In the genomic region with DNA sequence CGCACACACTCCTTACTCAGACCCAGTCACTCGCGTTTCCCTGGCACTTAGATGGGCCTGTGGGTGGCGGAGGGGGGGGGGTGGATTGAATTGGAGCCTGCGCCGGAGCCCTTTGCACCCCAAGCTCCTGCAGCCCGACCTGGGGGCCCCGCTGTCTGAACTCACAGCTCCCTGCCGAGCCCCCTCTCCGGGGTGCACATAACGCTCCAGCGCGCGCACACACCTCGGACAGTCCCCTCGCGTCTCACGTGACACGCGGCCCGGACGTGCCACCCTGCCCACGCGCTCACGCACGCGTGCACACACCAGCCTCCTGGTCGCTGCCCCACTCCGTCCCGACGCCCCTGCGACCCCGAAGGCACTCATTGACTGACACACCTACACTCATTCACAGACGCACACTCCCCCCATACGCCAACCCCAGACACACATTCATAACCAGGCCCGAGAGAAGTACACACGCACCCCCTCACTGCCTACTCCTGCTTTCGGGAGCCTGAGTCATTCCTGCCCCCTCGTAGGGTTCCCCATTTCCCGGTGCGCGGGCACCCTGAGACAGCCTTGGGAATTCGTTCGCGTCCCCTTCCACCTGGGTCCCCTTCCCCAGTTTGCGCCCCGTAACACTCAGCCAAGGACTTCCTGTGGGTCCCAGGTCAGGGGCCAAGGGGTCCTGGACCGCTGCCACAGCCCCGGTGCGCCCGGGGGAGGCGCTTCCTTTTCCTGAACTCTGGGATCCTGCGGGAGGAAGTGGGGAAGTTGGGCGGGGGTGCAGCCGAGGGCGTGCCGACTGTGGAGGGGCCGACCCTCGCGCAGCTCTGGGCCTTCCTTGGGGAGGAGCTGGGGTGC, we compare ENCODE assay signal across 9 cellular contexts. TPM values are rescaled to one million over a fixed set of nuclear protein-coding genes. Genes with fewer than 3 reads are reported as not detected.
DNase-seq lines count a peak whose midpoint lies in the region; ATAC-seq and TF ChIP-seq lines count a peak whose summit lies in the region.
"Had no signal": no experiment of that assay in that cellular context is flagged by ENCODE, and none has a peak within 500 bp of the region (broad histone marks: within the 10 kb centered on the region; RNA-seq: fewer than 3 reads in every experiment).

No MANE protein-coding gene starts in this region.

- no peaks in the 10 kb centered on the region for H3K9me3 ChIP-seq in IMR-90 (ENCODE audit: control insufficient read depth, insufficient read depth, low read length)

- peak overlapping the region; percentile 97 for H4K8ac ChIP-seq in IMR-90 (ENCODE audit: low read depth in 2 of 2, low read length in 2 of 2)

- H3K4me3 ChIP-seq in IMR-90 (ENCODE audit: insufficient read depth, low read depth, low read length): peak overlapping the region; percentile 85

- peak overlapping the region; percentile 83 for H3K4me2 ChIP-seq in IMR-90 (ENCODE audit: low read depth, low read length)

- H3K36me3 ChIP-seq in IMR-90 (ENCODE audit: control insufficient read depth, insufficient read depth, low read length): peaks cover 14% of the 10 kb centered on the region; the same call in 1 of the 2 replicates

- H2BK15ac ChIP-seq in IMR-90 (ENCODE audit: low read depth, low read length): no peak overlapping the region; the same call in 2 of the 3 replicates

- POLR2A ChIA-PET in IMR-90 (lab: Charles Lee; ENCODE audit: unreplicated experiment): no interaction called here

- H2AFZ ChIP-seq in IMR-90 (replicated peaks; ENCODE audit: low read length, poor library complexity): peak overlapping the region; percentile 95

- H2AK9ac ChIP-seq in IMR-90 (replicated peaks; ENCODE audit: low read depth, low read length, poor library complexity): peak overlapping the region; percentile 87

- TF ChIP-seq CTCF in IMR-90 (conservative IDR thresholded peaks at IDR 0.05; ENCODE audit: low read depth, low read length): no peak

- CTCF ChIA-PET in IMR-90 (lab: Yijun Ruan, JAX): no interaction called here

- peaks cover 38 to 48% of the 10 kb centered on the region in 2 donors for H3K4me1 Mint-ChIP-seq in stimulated activated naive B cell treated with anti-CD40 and anti-IgM and Interleukin-4, amounts not matched to agents 10 μg/mL and 1 μg/mL and 100 μg/mL, for 72 hours

- H3K56ac ChIP-seq in IMR-90 (ENCODE audit: extremely low read depth, insufficient read depth, low read length): no peak overlapping the region

- DNase-seq in AG08395 (ENCODE audit: low spot score) (peak; percentile 83), IMR-90 (peak; percentile 49), dermis microvascular lymphatic vessel endothelial cell (ENCODE audit: low read depth in 2 of 2) (peak; percentile 17 to 51), medulla oblongata (ENCODE audit: extremely low spot score) (peak; percentile 20)
- DNase-seq in activated CD4-positive, alpha-beta T cell treated with anti-CD3 and anti-CD28 coated beads for 48 hours: peak; percentile 74
- peak; percentile 51 for DNase-seq in stimulated activated naive B cell treated with anti-CD40 and anti-IgM and Interleukin-4, amounts not matched to agents 10 μg/mL and 1 μg/mL and 100 μg/mL, for 72 hours

- peak overlapping the region; percentile 95 for H3K23ac ChIP-seq in IMR-90 (ENCODE audit: low read depth, low read length)

- peaks cover 11% of the 10 kb centered on the region for H3K4me1 ChIP-seq in IMR-90 (ENCODE audit: control insufficient read depth, insufficient read depth, low read length)

- no peak overlapping the region for H2BK20ac ChIP-seq in IMR-90 (ENCODE audit: low read depth, low read length)

- H3K9me3 Mint-ChIP-seq in stimulated activated naive B cell treated with anti-CD40 and anti-IgM and Interleukin-4, amounts not matched to agents 10 μg/mL and 1 μg/mL and 100 μg/mL, for 72 hours: no peaks in the 10 kb centered on the region

- BruUV-seq in IMR-90 (replicated peaks; lab: Mats Ljungman, UMichigan): no TSS peak

- peak overlapping the region; percentile 85 for H3K14ac ChIP-seq in IMR-90 (replicated peaks; ENCODE audit: low read depth, low read length)

- peak overlapping the region; percentile 50; the same call in 1 of the 2 replicates for H3K18ac ChIP-seq in IMR-90 (ENCODE audit: low read depth, low read length)

- ATAC-seq in IMR-90 (ENCODE audit: low read depth) (peak; percentile 64), GM21515 (IDR thresholded peaks at IDR 0.05; ENCODE audit: unreplicated experiment) (no peak), HG03432 (IDR thresholded peaks at IDR 0.05; ENCODE audit: unreplicated experiment) (no peak)
- ATAC-seq in stimulated activated naive B cell treated with anti-CD40 and anti-IgM and Interleukin-4, amounts not matched to agents 10 μg/mL and 1 μg/mL and 100 μg/mL, for 72 hours (replicated peaks): peak; percentile 55 to 57

- peak overlapping the region; percentile 27 for H3K9ac ChIP-seq in IMR-90 (ENCODE audit: low read depth, low read length)

- H3K9me1 ChIP-seq in IMR-90 (ENCODE audit: insufficient read depth, low read length): 0 out of 2 replicates have a peak, but pooled peaks cover 3% of the 10 kb centered on the region

- TF ChIP-seq RAD21 in IMR-90 (IDR thresholded peaks at IDR 0.05; ENCODE audit: low read length): no peak

- peak overlapping the region; percentile 86 to 88 for H3K4me3 Mint-ChIP-seq in stimulated activated naive B cell treated with anti-CD40 and anti-IgM and Interleukin-4, amounts not matched to agents 10 μg/mL and 1 μg/mL and 100 μg/mL, for 72 hours

- 4% methylated on average over 31 of the region's 60 CpGs; no CpG with 5 or more reads in 1 of the 2 experiments for WGBS in IMR-90 (ENCODE audit: extremely low coverage in 2 of 2, insufficient read length in 1 of 2), 2 experiments

- no peak overlapping the region for H3K27ac ChIP-seq in IMR-90 (ENCODE audit: insufficient read depth, low read length)

- H4K91ac ChIP-seq in IMR-90 (ENCODE audit: insufficient read depth, low read depth, low read length): peak overlapping the region; percentile 42

- peak overlapping the region; percentile 75 for H2AK5ac ChIP-seq in IMR-90 (ENCODE audit: low read depth, low read length)

- H4K20me1 ChIP-seq in IMR-90 (ENCODE audit: insufficient read depth, low read length): peaks cover 13% of the 10 kb centered on the region; the same call in 1 of the 2 replicates

- peak overlapping the region; percentile 86 for H3K27ac Mint-ChIP-seq in stimulated activated naive B cell treated with anti-CD40 and anti-IgM and Interleukin-4, amounts not matched to agents 10 μg/mL and 1 μg/mL and 100 μg/mL, for 72 hours

- H3K36me3 Mint-ChIP-seq in stimulated activated naive B cell treated with anti-CD40 and anti-IgM and Interleukin-4, amounts not matched to agents 10 μg/mL and 1 μg/mL and 100 μg/mL, for 72 hours: no peaks in the 10 kb centered on the region

- intact Hi-C loops in IMR-90 (cut with micrococcal nuclease): no loop called here

- no peaks in the 10 kb centered on the region; the same call in 1 of the 2 replicates for H3K27me3 ChIP-seq in IMR-90 (ENCODE audit: control insufficient read depth, insufficient read depth, low read length)

- in situ Hi-C loops in IMR-90 (cut with MboI; ENCODE audit: low sequenced_read_pairs): no loop called here

- H3K79me1 ChIP-seq in IMR-90 (ENCODE audit: low read depth in 1 of 2, low read length in 2 of 2): peaks cover 5 to 10% of the 10 kb centered on the region in 2 experiments; a peak in 2 of 4 replicates

- H3K27me3 Mint-ChIP-seq in stimulated activated naive B cell treated with anti-CD40 and anti-IgM and Interleukin-4, amounts not matched to agents 10 μg/mL and 1 μg/mL and 100 μg/mL, for 72 hours: no peaks in the 10 kb centered on the region

- H3K4ac ChIP-seq in IMR-90 (ENCODE audit: low read depth, low read length): peak overlapping the region; percentile 92

- H4K5ac ChIP-seq in IMR-90 (ENCODE audit: low read depth, low read length): no peak overlapping the region; the same call in 1 of the 2 replicates

- dilution Hi-C loops in IMR-90 (cut with HindIII; ENCODE audit: low sequenced_read_pairs, unreplicated experiment): no loop called here

- no peak overlapping the region for H2BK120ac ChIP-seq in IMR-90 (ENCODE audit: low read depth, low read length)

- no peak for TF ChIP-seq POLR2A in IMR-90 (IDR thresholded peaks at IDR 0.05; ENCODE audit: low read depth, low read length)

- no peak overlapping the region for H2BK5ac ChIP-seq in IMR-90 (ENCODE audit: low read depth, low read length, poor library complexity, severe bottlenecking)

TF ChIP-seq in IMR-90, 13 proteins besides CTCF, POLR2A, EP300 and RAD21 (continues in another document):
- TF ChIP-seq FOS (IDR thresholded peaks at IDR 0.05; ENCODE audit: low read depth, low read length) (peak; percentile 28; the same call in 1 of the 2 replicates), MXI1 (IDR thresholded peaks at IDR 0.05; ENCODE audit: borderline replicate concordance, low read depth, low read length) (peak; percentile 58; the same call in 1 of the 2 replicates), BHLHE40 (IDR thresholded peaks at IDR 0.05; ENCODE audit: low read depth, low read length) (peak; percentile 98), CHD1 (IDR thresholded peaks at IDR 0.05; ENCODE audit: low read depth, low read length) (no peak), CEBPB (IDR thresholded peaks at IDR 0.05; ENCODE audit: low read depth, low read length) (no peak), MAFK (IDR thresholded peaks at IDR 0.05; ENCODE audit: low read depth, low read length) (no peak), MAZ (IDR thresholded peaks at IDR 0.05; ENCODE audit: borderline replicate concordance, low read depth, low read length) (0 out of 2 replicates have a peak, but pooled peaks have one; percentile 16)
- TF ChIP-seq, protein P1, sequence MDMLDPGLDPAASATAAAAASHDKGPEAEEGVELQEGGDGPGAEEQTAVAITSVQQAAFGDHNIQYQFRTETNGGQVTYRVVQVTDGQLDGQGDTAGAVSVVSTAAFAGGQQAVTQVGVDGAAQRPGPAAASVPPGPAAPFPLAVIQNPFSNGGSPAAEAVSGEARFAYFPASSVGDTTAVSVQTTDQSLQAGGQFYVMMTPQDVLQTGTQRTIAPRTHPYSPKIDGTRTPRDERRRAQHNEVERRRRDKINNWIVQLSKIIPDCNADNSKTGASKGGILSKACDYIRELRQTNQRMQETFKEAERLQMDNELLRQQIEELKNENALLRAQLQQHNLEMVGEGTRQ (IDR thresholded peaks at IDR 0.05; ENCODE audit: low read depth, low read length): peak; percentile 64

RNA-seq across cellular contexts. Expression of a gene that starts 1.1 kb away (rescaled TPM):
- total RNA-seq in IMR-90 (2012; rRNA removed) (3.4 and 3.6 TPM in 2 replicates), dermis microvascular lymphatic vessel endothelial cell (6.8 and 8.5 TPM in 2 replicates)
- polyA plus RNA-seq in IMR-90 (2012; rRNA removed): 7.6 and 8.5 TPM in 2 replicates
- 2.7 and 7.8 TPM in 2 replicates for polyA plus RNA-seq in IMR-90 (2012; cell fraction: cytosol; rRNA removed)
- 52.0 and 59.7 TPM in 2 replicates for polyA plus RNA-seq in IMR-90 (2012; cell fraction: nucleus; rRNA removed; ENCODE audit: low replicate concordance)

RNA-seq across cellular contexts. Expression of a gene that starts 38.0 kb away (rescaled TPM):
- not detected in 2 replicates for total RNA-seq in IMR-90 (2012; rRNA removed)
- polyA plus RNA-seq in IMR-90 (2012; rRNA removed): not detected in 2 replicates
- not detected in 2 replicates for polyA plus RNA-seq in IMR-90 (2012; cell fraction: cytosol; rRNA removed)
- not detected in 2 replicates for polyA plus RNA-seq in IMR-90 (2012; cell fraction: nucleus; rRNA removed; ENCODE audit: low replicate concordance)
- total RNA-seq in dermis microvascular lymphatic vessel endothelial cell: not detected in 2 replicates
- total RNA-seq: pulmonary artery endothelial cell had no signal

RNA-seq across cellular contexts. Expression of a gene that starts 45.3 kb away (rescaled TPM):
- total RNA-seq in IMR-90 (2012; rRNA removed): 659 and 1,082 TPM in 2 replicates
- 191 and 206 TPM in 2 replicates for polyA plus RNA-seq in IMR-90 (2012; rRNA removed)
- polyA plus RNA-seq in IMR-90 (2012; cell fraction: cytosol; rRNA removed): 78.7 and 81.9 TPM in 2 replicates
- polyA plus RNA-seq in IMR-90 (2012; cell fraction: nucleus; rRNA removed; ENCODE audit: low replicate concordance): 66.4 and 160 TPM in 2 replicates
- total RNA-seq in dermis microvascular lymphatic vessel endothelial cell: 285 and 367 TPM in 2 replicates

Comparison
In these comparisons a context has a peak if more than half of its experiments do, and no peak if none do; other contexts are left out.
1. DNase-seq: peak in every context shown above with its lines; median percentile 83 in AG08395; 74 in activated CD4-positive, alpha-beta T cell treated with anti-CD3 and anti-CD28 coated beads for 48 hours; 51 in stimulated activated naive B cell treated with anti-CD40 and anti-IgM and Interleukin-4, amounts not matched to agents 10 μg/mL and 1 μg/mL and 100 μg/mL, for 72 hours; 49 in IMR-90; 34 in dermis microvascular lymphatic vessel endothelial cell; 20 in medulla oblongata.
2. ATAC-seq: peak in IMR-90 (single experiment) and stimulated activated naive B cell treated with anti-CD40 and anti-IgM and Interleukin-4, amounts not matched to agents 10 μg/mL and 1 μg/mL and 100 μg/mL, for 72 hours (2 of 2); none in GM21515 (single experiment) and HG03432 (single experiment).